Comparison of ENCODE assay signal across 17 cellular contexts in the genomic region with DNA sequence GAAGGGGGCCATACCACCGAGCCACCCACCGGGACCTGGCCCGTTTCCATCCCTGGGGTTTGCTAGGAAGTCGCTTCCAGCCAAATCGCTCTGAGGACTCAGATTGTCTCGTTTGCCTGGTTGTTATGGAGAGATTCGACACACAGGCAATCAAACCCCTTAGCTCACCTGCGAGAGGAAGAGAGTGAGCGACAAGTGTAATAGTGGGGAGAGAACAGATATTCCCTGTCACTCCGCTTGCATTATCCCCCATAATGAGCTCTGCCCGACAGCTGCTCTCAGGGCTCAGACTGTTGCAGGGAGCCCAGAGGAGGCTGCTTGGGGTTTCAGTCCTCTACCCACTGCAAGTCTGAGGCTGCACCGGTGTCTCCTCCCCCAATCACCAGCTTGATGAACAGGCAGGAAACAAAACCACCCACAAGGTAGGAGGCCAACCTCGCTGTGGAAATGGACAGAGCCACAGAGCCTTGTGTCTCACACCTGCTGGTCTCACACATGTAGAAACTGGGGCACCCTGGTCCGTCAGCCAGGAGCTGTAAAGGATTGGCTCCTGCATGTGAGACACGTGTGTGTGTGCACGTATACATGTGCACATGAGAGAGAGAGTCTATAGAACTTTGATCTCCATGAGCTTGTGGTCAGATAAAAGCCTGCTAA.
A peak's percentile ranks its signal among the peaks of the same experiment; 100 is the strongest.
DNase-seq lines count a peak whose midpoint lies in the region; ATAC-seq lines count a peak whose summit lies in the region.
"Had no signal": no experiment of that assay in that cellular context is flagged by ENCODE, and none has a peak within 500 bp of the region (broad histone marks: within the 10 kb centered on the region; RNA-seq: fewer than 3 reads in every experiment).

No MANE protein-coding gene starts in this region.

- H3K27ac Mint-ChIP-seq in stimulated activated memory B cell treated with anti-CD40 and anti-IgM and Interleukin-4, amounts not matched to agents 10 μg/mL and 1 μg/mL and 100 μg/mL, for 72 hours: no peak overlapping the region
- H3K27ac Mint-ChIP-seq: natural killer cell treated with Interleukin-12 subunit alpha and Interleukin-12 subunit beta and Interleukin-15 and Interleukin-18, amount 100 ng/mL, for 72 hours; progenitor cell of endocrine pancreas had no signal

- no peaks in the 10 kb centered on the region for H3K36me3 Mint-ChIP-seq in stimulated activated memory B cell treated with anti-CD40 and anti-IgM and Interleukin-4, amounts not matched to agents 10 μg/mL and 1 μg/mL and 100 μg/mL, for 72 hours
- H3K36me3 Mint-ChIP-seq: natural killer cell treated with Interleukin-12 subunit alpha and Interleukin-12 subunit beta and Interleukin-15 and Interleukin-18, amount 100 ng/mL, for 72 hours had no signal

- DNase-seq in NCI-H510A treated with DMSO at 0.1 percent for 48 hours (lab: John Stamatoyannopoulos, UW) (peak; percentile 13), NCI-H510A (lab: John Stamatoyannopoulos, UW) (no peak), NCI-H1092 treated with DMSO at 0.1 percent for 48 hours (lab: John Stamatoyannopoulos, UW) (peak; percentile 74), SW480 (ENCODE audit: low spot score) (peak; percentile 69), NCI-H446 treated with DMSO at 0.1 percent for 48 hours (lab: John Stamatoyannopoulos, UW) (no peak)
- DNase-seq in activated CD8-positive, alpha-beta memory T cell treated with anti-CD3 and anti-CD28 coated beads for 24 hours: no peak
- DNase-seq: activated CD4-positive, alpha-beta T cell treated with anti-CD3 and anti-CD28 coated beads for 4 hours; activated effector memory CD4-positive, alpha-beta T cell treated with anti-CD3 and anti-CD28 coated beads, Interleukin-2, amount 50 U/mL, for 16 hours; H7; spleen; stimulated activated CD8-positive, alpha-beta memory T cell treated with anti-CD3 and anti-CD28 coated beads, Interleukin-4, amount 100 ng/mL, for 48 hours; T-helper 9 cell had no signal

- H3K27me3 Mint-ChIP-seq in stimulated activated memory B cell treated with anti-CD40 and anti-IgM and Interleukin-4, amounts not matched to agents 10 μg/mL and 1 μg/mL and 100 μg/mL, for 72 hours: peaks cover 15% of the 10 kb centered on the region

- peaks cover 23% of the 10 kb centered on the region for H3K4me1 Mint-ChIP-seq in stimulated activated memory B cell treated with anti-CD40 and anti-IgM and Interleukin-4, amounts not matched to agents 10 μg/mL and 1 μg/mL and 100 μg/mL, for 72 hours

- no peaks in the 10 kb centered on the region for H3K9me3 Mint-ChIP-seq in stimulated activated memory B cell treated with anti-CD40 and anti-IgM and Interleukin-4, amounts not matched to agents 10 μg/mL and 1 μg/mL and 100 μg/mL, for 72 hours
- H3K9me3 Mint-ChIP-seq: natural killer cell treated with Interleukin-12 subunit alpha and Interleukin-12 subunit beta and Interleukin-15 and Interleukin-18, amount 100 ng/mL, for 72 hours had no signal

- ATAC-seq in stimulated activated memory B cell treated with anti-CD40 and anti-IgM and Interleukin-4, amounts not matched to agents 10 μg/mL and 1 μg/mL and 100 μg/mL, for 72 hours: peak; percentile 32
- no peak for ATAC-seq in HG02938 (IDR thresholded peaks at IDR 0.05; ENCODE audit: unreplicated experiment)
- ATAC-seq: gastroesophageal sphincter; natural killer cell treated with Interleukin-12 subunit alpha and Interleukin-12 subunit beta and Interleukin-15 and Interleukin-18, amount 100 ng/mL, for 72 hours had no signal

- H3K4me3 Mint-ChIP-seq in stimulated activated memory B cell treated with anti-CD40 and anti-IgM and Interleukin-4, amounts not matched to agents 10 μg/mL and 1 μg/mL and 100 μg/mL, for 72 hours: no peak overlapping the region
- H3K4me3 Mint-ChIP-seq: natural killer cell treated with Interleukin-12 subunit alpha and Interleukin-12 subunit beta and Interleukin-15 and Interleukin-18, amount 100 ng/mL, for 72 hours had no signal

Comparison
In these comparisons a context has a peak if more than half of its experiments do, and no peak if none do; other contexts are left out.
1. DNase-seq: peak in NCI-H510A treated with DMSO at 0.1 percent for 48 hours (single experiment), NCI-H1092 treated with DMSO at 0.1 percent for 48 hours (single experiment) and SW480 (single experiment); none in NCI-H510A (single experiment), activated CD8-positive, alpha-beta memory T cell treated with anti-CD3 and anti-CD28 coated beads for 24 hours (single experiment) and NCI-H446 treated with DMSO at 0.1 percent for 48 hours (single experiment).